In the genomic region with DNA sequence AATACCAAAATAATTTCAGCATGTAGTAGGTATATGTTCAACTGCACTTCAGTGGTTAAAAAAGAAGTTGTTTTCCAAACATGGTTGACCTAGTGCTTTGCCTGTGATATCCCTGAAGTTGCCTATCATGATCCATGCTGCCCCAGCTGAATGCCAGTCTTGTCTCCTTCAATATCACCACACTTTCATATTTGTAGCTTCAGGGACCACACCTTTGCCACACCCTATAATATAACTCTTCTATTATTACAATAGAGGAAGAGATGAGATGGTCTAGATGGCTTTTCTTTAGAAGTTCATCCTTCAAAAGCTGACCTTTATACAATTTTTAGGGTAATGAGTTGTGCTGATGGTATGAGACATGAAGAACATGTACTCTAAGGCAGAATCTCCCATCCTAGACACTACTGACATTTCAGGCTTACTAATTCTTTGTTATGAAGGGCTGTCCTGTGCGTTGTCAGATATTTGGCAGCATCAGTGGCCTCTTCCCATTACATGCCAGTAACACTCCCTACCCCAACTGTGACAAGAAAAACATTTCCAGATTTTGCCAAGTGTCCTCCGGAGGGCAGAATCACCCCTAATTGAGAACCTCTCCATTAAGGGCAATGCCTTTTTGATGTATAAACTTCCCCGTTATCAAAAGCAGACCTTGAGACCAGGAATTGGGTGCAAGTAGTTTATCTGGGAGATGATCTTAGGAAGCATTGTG, we compare ENCODE assay signal across 2 cellular contexts.
TF ChIP-seq lines count a peak whose summit lies in the region.

No MANE protein-coding gene starts in this region.

TF ChIP-seq in liver, 16 proteins besides CTCF, POLR2A, EP300 and RAD21 (continued from another document):
- TF ChIP-seq, protein P1, sequence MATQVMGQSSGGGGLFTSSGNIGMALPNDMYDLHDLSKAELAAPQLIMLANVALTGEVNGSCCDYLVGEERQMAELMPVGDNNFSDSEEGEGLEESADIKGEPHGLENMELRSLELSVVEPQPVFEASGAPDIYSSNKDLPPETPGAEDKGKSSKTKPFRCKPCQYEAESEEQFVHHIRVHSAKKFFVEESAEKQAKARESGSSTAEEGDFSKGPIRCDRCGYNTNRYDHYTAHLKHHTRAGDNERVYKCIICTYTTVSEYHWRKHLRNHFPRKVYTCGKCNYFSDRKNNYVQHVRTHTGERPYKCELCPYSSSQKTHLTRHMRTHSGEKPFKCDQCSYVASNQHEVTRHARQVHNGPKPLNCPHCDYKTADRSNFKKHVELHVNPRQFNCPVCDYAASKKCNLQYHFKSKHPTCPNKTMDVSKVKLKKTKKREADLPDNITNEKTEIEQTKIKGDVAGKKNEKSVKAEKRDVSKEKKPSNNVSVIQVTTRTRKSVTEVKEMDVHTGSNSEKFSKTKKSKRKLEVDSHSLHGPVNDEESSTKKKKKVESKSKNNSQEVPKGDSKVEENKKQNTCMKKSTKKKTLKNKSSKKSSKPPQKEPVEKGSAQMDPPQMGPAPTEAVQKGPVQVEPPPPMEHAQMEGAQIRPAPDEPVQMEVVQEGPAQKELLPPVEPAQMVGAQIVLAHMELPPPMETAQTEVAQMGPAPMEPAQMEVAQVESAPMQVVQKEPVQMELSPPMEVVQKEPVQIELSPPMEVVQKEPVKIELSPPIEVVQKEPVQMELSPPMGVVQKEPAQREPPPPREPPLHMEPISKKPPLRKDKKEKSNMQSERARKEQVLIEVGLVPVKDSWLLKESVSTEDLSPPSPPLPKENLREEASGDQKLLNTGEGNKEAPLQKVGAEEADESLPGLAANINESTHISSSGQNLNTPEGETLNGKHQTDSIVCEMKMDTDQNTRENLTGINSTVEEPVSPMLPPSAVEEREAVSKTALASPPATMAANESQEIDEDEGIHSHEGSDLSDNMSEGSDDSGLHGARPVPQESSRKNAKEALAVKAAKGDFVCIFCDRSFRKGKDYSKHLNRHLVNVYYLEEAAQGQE (IDR thresholded peaks at IDR 0.05) = no peak
- TF ChIP-seq JUND (IDR thresholded peaks at IDR 0.05) = no peak

TF ChIP-seq in HepG2, 621 proteins besides CTCF, POLR2A, EP300 and RAD21 (continued from another document):
- TF ChIP-seq, protein P2, sequence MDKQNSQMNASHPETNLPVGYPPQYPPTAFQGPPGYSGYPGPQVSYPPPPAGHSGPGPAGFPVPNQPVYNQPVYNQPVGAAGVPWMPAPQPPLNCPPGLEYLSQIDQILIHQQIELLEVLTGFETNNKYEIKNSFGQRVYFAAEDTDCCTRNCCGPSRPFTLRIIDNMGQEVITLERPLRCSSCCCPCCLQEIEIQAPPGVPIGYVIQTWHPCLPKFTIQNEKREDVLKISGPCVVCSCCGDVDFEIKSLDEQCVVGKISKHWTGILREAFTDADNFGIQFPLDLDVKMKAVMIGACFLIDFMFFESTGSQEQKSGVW (CRISPR knock-in tag; IDR thresholded peaks at IDR 0.05; ENCODE audit: borderline replicate concordance) = no peak
